Comparison of ENCODE assay signal across 1 cellular context in the genomic region with DNA sequence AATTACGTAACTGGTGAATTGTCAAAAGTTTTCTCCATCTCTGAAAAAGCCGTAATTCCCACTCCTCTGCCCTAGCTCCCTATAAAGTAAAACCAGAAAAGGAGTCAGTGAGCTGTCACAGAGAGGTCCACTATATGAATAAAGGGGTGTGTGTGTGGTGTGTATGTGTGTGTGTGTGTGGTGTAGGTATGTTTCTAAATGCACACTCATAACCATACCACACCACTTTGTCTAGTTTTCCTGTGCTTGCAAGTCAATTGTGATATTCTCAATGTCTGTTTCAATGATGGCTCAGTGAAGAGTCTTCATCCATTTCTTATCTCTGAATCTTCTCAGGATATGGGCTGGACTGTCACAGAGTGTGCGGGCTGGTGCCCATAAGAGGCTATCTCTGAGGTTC.
TF ChIP-seq lines count a peak whose summit lies in the region.

No MANE protein-coding gene starts in this region.

TF ChIP-seq in WTC11, 78 proteins besides CTCF, POLR2A, EP300 and RAD21 (continued from another document):
- TF ChIP-seq, protein P1, sequence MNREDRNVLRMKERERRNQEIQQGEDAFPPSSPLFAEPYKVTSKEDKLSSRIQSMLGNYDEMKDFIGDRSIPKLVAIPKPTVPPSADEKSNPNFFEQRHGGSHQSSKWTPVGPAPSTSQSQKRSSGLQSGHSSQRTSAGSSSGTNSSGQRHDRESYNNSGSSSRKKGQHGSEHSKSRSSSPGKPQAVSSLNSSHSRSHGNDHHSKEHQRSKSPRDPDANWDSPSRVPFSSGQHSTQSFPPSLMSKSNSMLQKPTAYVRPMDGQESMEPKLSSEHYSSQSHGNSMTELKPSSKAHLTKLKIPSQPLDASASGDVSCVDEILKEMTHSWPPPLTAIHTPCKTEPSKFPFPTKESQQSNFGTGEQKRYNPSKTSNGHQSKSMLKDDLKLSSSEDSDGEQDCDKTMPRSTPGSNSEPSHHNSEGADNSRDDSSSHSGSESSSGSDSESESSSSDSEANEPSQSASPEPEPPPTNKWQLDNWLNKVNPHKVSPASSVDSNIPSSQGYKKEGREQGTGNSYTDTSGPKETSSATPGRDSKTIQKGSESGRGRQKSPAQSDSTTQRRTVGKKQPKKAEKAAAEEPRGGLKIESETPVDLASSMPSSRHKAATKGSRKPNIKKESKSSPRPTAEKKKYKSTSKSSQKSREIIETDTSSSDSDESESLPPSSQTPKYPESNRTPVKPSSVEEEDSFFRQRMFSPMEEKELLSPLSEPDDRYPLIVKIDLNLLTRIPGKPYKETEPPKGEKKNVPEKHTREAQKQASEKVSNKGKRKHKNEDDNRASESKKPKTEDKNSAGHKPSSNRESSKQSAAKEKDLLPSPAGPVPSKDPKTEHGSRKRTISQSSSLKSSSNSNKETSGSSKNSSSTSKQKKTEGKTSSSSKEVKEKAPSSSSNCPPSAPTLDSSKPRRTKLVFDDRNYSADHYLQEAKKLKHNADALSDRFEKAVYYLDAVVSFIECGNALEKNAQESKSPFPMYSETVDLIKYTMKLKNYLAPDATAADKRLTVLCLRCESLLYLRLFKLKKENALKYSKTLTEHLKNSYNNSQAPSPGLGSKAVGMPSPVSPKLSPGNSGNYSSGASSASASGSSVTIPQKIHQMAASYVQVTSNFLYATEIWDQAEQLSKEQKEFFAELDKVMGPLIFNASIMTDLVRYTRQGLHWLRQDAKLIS (CRISPR knock-in tag; IDR thresholded peaks at IDR 0.05; ENCODE audit: borderline replicate concordance): no peak
- TF ChIP-seq, protein P2, sequence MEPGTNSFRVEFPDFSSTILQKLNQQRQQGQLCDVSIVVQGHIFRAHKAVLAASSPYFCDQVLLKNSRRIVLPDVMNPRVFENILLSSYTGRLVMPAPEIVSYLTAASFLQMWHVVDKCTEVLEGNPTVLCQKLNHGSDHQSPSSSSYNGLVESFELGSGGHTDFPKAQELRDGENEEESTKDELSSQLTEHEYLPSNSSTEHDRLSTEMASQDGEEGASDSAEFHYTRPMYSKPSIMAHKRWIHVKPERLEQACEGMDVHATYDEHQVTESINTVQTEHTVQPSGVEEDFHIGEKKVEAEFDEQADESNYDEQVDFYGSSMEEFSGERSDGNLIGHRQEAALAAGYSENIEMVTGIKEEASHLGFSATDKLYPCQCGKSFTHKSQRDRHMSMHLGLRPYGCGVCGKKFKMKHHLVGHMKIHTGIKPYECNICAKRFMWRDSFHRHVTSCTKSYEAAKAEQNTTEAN (CRISPR knock-in tag; IDR thresholded peaks at IDR 0.05): no peak
- TF ChIP-seq ZNF317 (CRISPR knock-in tag; IDR thresholded peaks at IDR 0.05; ENCODE audit: borderline replicate concordance, low read depth): no peak
- TF ChIP-seq, protein P3, sequence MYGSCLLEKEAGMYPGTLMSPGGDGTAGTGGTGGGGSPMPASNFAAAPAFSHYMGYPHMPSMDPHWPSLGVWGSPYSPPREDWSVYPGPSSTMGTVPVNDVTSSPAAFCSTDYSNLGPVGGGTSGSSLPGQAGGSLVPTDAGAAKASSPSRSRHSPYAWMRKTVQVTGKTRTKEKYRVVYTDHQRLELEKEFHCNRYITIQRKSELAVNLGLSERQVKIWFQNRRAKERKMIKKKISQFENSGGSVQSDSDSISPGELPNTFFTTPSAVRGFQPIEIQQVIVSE (CRISPR knock-in tag; IDR thresholded peaks at IDR 0.05; ENCODE audit: borderline replicate concordance): no peak
- TF ChIP-seq, protein P4, sequence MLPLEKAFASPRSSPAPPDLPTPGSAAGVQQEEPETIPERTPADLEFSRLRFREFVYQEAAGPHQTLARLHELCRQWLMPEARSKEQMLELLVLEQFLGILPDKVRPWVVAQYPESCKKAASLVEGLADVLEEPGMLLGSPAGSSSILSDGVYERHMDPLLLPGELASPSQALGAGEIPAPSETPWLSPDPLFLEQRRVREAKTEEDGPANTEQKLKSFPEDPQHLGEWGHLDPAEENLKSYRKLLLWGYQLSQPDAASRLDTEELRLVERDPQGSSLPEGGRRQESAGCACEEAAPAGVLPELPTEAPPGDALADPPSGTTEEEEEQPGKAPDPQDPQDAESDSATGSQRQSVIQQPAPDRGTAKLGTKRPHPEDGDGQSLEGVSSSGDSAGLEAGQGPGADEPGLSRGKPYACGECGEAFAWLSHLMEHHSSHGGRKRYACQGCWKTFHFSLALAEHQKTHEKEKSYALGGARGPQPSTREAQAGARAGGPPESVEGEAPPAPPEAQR (CRISPR knock-in tag; IDR thresholded peaks at IDR 0.05): no peak
- TF ChIP-seq TCF7 (CRISPR knock-in tag; IDR thresholded peaks at IDR 0.05; ENCODE audit: low read depth): no peak
- no peak for TF ChIP-seq FOXP1 (CRISPR knock-in tag; IDR thresholded peaks at IDR 0.05; ENCODE audit: borderline replicate concordance)
- no peak for TF ChIP-seq IRF2 (CRISPR knock-in tag; IDR thresholded peaks at IDR 0.05; ENCODE audit: borderline replicate concordance, low read depth)
